In genomic region chr6:40912158-40912946, GRCh38 we compare ENCODE assay signal across 8 cellular contexts.
DNase-seq lines count a peak whose midpoint lies in the region; ATAC-seq, FAIRE-seq and TF ChIP-seq lines count a peak whose summit lies in the region.

No MANE protein-coding gene starts in this region.

- ATAC-seq in GM19372 (IDR thresholded peaks at IDR 0.05; ENCODE audit: low read depth, unreplicated experiment), result peak; percentile 98
- peak; percentile 86 for ATAC-seq in HG03442 (IDR thresholded peaks at IDR 0.05; ENCODE audit: unreplicated experiment)

- H3K4me1 ChIP-seq in ascending aorta (peaks cover 0 to 5% of the 10 kb centered on the region in 2 donors), sigmoid colon (peaks cover 0 to 27% (median 20%) of the 10 kb centered on the region in 4 donors)

- TF ChIP-seq CTCF in ascending aorta (IDR thresholded peaks at IDR 0.05) (peak; percentile 42 to 64 (median 56)), sigmoid colon (IDR thresholded peaks at IDR 0.05) (no peak)

- no peak for TF ChIP-seq POLR2A in sigmoid colon (IDR thresholded peaks at IDR 0.05)

- WGBS in sigmoid colon, 2 donors, result 45 to 53% methylated on average over 9 of the region's 9 CpGs

- H3K36me3 ChIP-seq in ascending aorta (no peaks in the 10 kb centered on the region), sigmoid colon (no peaks in the 10 kb centered on the region)

- TF ChIP-seq EP300 in sigmoid colon (IDR thresholded peaks at IDR 0.05), result no peak

- intact Hi-C loops in ascending aorta (cut with DNase I) (loop anchor here (2.0 to 10.0 kb wide), 3 partner anchors 18 to 928 kb away; no protein-coding TSS in a partner anchor), sigmoid colon (cut with DNase I) (no loop called here)

- no peak overlapping the region for H3K4me3 ChIP-seq in ascending aorta
- no peak overlapping the region for H3K4me3 ChIP-seq in sigmoid colon

- DNase-seq in DMS53 (lab: John Stamatoyannopoulos, UW) (peak; percentile 91), NCI-H510A treated with DMSO at 0.1 percent for 48 hours (lab: John Stamatoyannopoulos, UW) (peak; percentile 96), ascending aorta (ENCODE audit: low spot score in 2 of 2) (no peak), superior temporal gyrus (ENCODE audit: extremely low spot score) (peak; percentile 66), sigmoid colon (no peak)

- FAIRE-seq in islet of Langerhans (lab: Jason Lieb, UNC), result peak; percentile 56

- no peak overlapping the region for H3K27ac ChIP-seq in ascending aorta
- no peak overlapping the region for H3K27ac ChIP-seq in sigmoid colon

- H3K9me3 ChIP-seq in ascending aorta, result no peaks in the 10 kb centered on the region
- no peaks in the 10 kb centered on the region for H3K9me3 ChIP-seq in sigmoid colon

- H3K27me3 ChIP-seq in ascending aorta (no peaks in the 10 kb centered on the region), sigmoid colon (no peaks in the 10 kb centered on the region)

Comparison
In these comparisons a context has a peak if more than half of its experiments do, and no peak if none do; other contexts are left out.
1. DNase-seq: peak in DMS53 (single experiment), NCI-H510A treated with DMSO at 0.1 percent for 48 hours (single experiment) and superior temporal gyrus (single experiment); none in ascending aorta (0 of 2) and sigmoid colon (single experiment).
2. CTCF ChIP-seq: peak in ascending aorta (3 of 3); none in sigmoid colon (0 of 4).